In genomic region chr19:10478903-10479384, GRCh38 we compare ENCODE assay signal across 8 cellular contexts. TPM values are rescaled to one million over a fixed set of nuclear protein-coding genes. Genes with fewer than 3 reads are reported as not detected.
DNase-seq lines count a peak whose midpoint lies in the region; ATAC-seq and TF ChIP-seq lines count a peak whose summit lies in the region.

No MANE protein-coding gene starts in this region.

- ATAC-seq in HG02870 (IDR thresholded peaks at IDR 0.05; ENCODE audit: unreplicated experiment) = no peak

- intact Hi-C loops in activated naive CD4-positive, alpha-beta T cell treated with anti-CD3 and anti-CD28 coated beads for 36 hours (cut with micrococcal nuclease) = loop anchor here (1.0 to 2.0 kb wide), 3 partner anchors 18 to 74 kb away; partner anchors contain the start of gene KEAP1

- CTCF ChIA-PET in activated naive CD4-positive, alpha-beta T cell treated with anti-CD3 and anti-CD28 coated beads for 36 hours (lab: Charles Lee) = interaction anchor here (0.9 to 1.5 kb wide), 7 partner anchors 17 to 221 kb away, joined by 3 to 4 read pairs (median 3); no protein-coding TSS in a partner anchor

- H3K36me3 ChIP-seq in SK-N-MC (ENCODE audit: insufficient read depth, low read length) = no peaks in the 10 kb centered on the region

- no peak overlapping the region for H3K4me3 ChIP-seq in Jurkat, Clone E6-1 (ENCODE audit: low read length)
- peak overlapping the region; percentile 77 for H3K4me3 ChIP-seq in SK-N-MC

- peak overlapping the region; percentile 71 for H3K9ac ChIP-seq in SK-N-MC (ENCODE audit: insufficient read length)

- peak overlapping the region; percentile 98 for H3K27ac ChIP-seq in SK-N-MC
- H3K27ac ChIP-seq in substantia nigra (ENCODE audit: low read depth, low read length, poor library complexity, severe bottlenecking) = peak overlapping the region; percentile 35

- H3K36me3 Mint-ChIP-seq in activated naive CD4-positive, alpha-beta T cell treated with anti-CD3 and anti-CD28 coated beads for 36 hours (ENCODE audit: low read depth) = no peaks in the 10 kb centered on the region
- H3K36me3 Mint-ChIP-seq in osteocyte (ENCODE audit: unreplicated experiment) = no peaks in the 10 kb centered on the region

- DNase-seq in COLO668 (lab: John Stamatoyannopoulos, UW; ENCODE audit: unreplicated experiment) = peak; percentile 77
- peak; percentile 81 for DNase-seq in Jurkat, Clone E6-1 (ENCODE audit: low read depth, low spot score)
- DNase-seq in SK-N-MC (ENCODE audit: low read depth, low spot score) = peak; percentile 71
- peak; percentile 94 for DNase-seq in activated naive CD4-positive, alpha-beta T cell treated with anti-CD3 and anti-CD28 coated beads for 36 hours
- peak; percentile 96 for DNase-seq in globus pallidus (ENCODE audit: low spot score)
- DNase-seq in osteocyte (ENCODE audit: extremely low spot score, unreplicated experiment) = peak; percentile 90
- peak; percentile 44 to 97 (median 90) for DNase-seq in substantia nigra (lab: John Stamatoyannopoulos, UW)

- H3K27me3 Mint-ChIP-seq in activated naive CD4-positive, alpha-beta T cell treated with anti-CD3 and anti-CD28 coated beads for 36 hours (ENCODE audit: low read depth) = no peaks in the 10 kb centered on the region
- H3K27me3 Mint-ChIP-seq in osteocyte (ENCODE audit: unreplicated experiment) = no peaks in the 10 kb centered on the region

- no peaks in the 10 kb centered on the region for H3K9me3 ChIP-seq in SK-N-MC (ENCODE audit: low read depth, low read length)

- H3K27ac Mint-ChIP-seq in activated naive CD4-positive, alpha-beta T cell treated with anti-CD3 and anti-CD28 coated beads for 36 hours = no peak overlapping the region
- H3K27ac Mint-ChIP-seq in osteocyte (ENCODE audit: unreplicated experiment) = peak overlapping the region; percentile 34

- no peaks in the 10 kb centered on the region for H3K9me3 Mint-ChIP-seq in activated naive CD4-positive, alpha-beta T cell treated with anti-CD3 and anti-CD28 coated beads for 36 hours
- H3K9me3 Mint-ChIP-seq in osteocyte (ENCODE audit: unreplicated experiment) = no peaks in the 10 kb centered on the region

- H3K4me1 Mint-ChIP-seq in activated naive CD4-positive, alpha-beta T cell treated with anti-CD3 and anti-CD28 coated beads for 36 hours (ENCODE audit: low read depth) = peaks cover 16% of the 10 kb centered on the region
- H3K4me1 Mint-ChIP-seq in osteocyte (ENCODE audit: unreplicated experiment) = peaks cover 17% of the 10 kb centered on the region

- H3K4me3 Mint-ChIP-seq in activated naive CD4-positive, alpha-beta T cell treated with anti-CD3 and anti-CD28 coated beads for 36 hours = peak overlapping the region; percentile 45
- H3K4me3 Mint-ChIP-seq in osteocyte (ENCODE audit: unreplicated experiment) = peak overlapping the region; percentile 64

- peak; percentile 68 for TF ChIP-seq CTCF in osteocyte (IDR thresholded peaks at IDR 0.05)

RNA-seq across cellular contexts. Expression of gene KEAP1, which starts 24.2 kb away (rescaled TPM):
- polyA plus RNA-seq in Jurkat, Clone E6-1 (2012; ENCODE audit: insufficient read depth, insufficient read length) = 116 TPM
- total RNA-seq in activated naive CD4-positive, alpha-beta T cell treated with anti-CD3 and anti-CD28 coated beads for 36 hours = 10 to 100 TPM; 60.0 to 63.8 TPM
- total RNA-seq in osteocyte = 80.1 and 80.9 TPM in 2 replicates

RNA-seq across cellular contexts. Expression of gene S1PR5, which starts 38.3 kb away (rescaled TPM):
- polyA plus RNA-seq in Jurkat, Clone E6-1 (2012; ENCODE audit: insufficient read depth, insufficient read length) = not detected
- total RNA-seq in activated naive CD4-positive, alpha-beta T cell treated with anti-CD3 and anti-CD28 coated beads for 36 hours = not detected
- 0.83 and 1.8 TPM in 2 replicates for total RNA-seq in osteocyte

RNA-seq across cellular contexts. Expression of gene PDE4A, which starts 58.6 kb away (rescaled TPM):
- 10.0 TPM for polyA plus RNA-seq in Jurkat, Clone E6-1 (2012; ENCODE audit: insufficient read depth, insufficient read length)
- total RNA-seq in activated naive CD4-positive, alpha-beta T cell treated with anti-CD3 and anti-CD28 coated beads for 36 hours = 1 to 10 TPM; 5.5 TPM
- 12.4 and 12.7 TPM in 2 replicates for total RNA-seq in osteocyte
